ENCODE assay signal across 14 cellular contexts in genomic region chr14:90536092-90536491, GRCh38.
DNase-seq lines count a peak whose midpoint lies in the region; ATAC-seq and TF ChIP-seq lines count a peak whose summit lies in the region.
"Had no signal": no experiment of that assay in that cellular context is flagged by ENCODE, and none has a peak within 500 bp of the region (broad histone marks: within the 10 kb centered on the region; RNA-seq: fewer than 3 reads in every experiment).

No MANE protein-coding gene starts in this region.

- intact Hi-C loops in esophagus muscularis mucosa (cut with DNase I) (no loop called here), vagina (cut with DNase I) (no loop called here)

- DNase-seq in NB4 (ENCODE audit: low read depth) (peak; percentile 84), esophagus muscularis mucosa (ENCODE audit: extremely low spot score) (no peak), AG20443 (ENCODE audit: low spot score) (no peak), vagina (ENCODE audit: extremely low spot score in 2 of 2) (no peak)
- DNase-seq in stimulated activated CD4-positive, alpha-beta T cell treated with anti-CD3 and anti-CD28 coated beads, Interleukin-4, amount 100 ng/mL, for 1 hour = no peak
- DNase-seq: activated B cell treated with CpG ODN at 0.5 μM for 24 hours; foreskin melanocyte; NCI-H1417 treated with DMSO at 0.1 percent for 48 hours; NCI-H526 treated with DMSO at 0.1 percent for 48 hours; stimulated activated CD4-positive, alpha-beta T cell treated with anti-CD3 and anti-CD28 coated beads, Interleukin-15, amount 100 ng/mL, for 24 hours had no signal

- 39% methylated on average over 10 of the region's 11 CpGs for WGBS in esophagus muscularis mucosa

- TF ChIP-seq POLR2A in NB4 (IDR thresholded peaks at IDR 0.05; ENCODE audit: extremely low read depth, insufficient read length) (no peak), esophagus muscularis mucosa (IDR thresholded peaks at IDR 0.05; ENCODE audit: low read depth) (no peak), vagina (IDR thresholded peaks at IDR 0.05) (no peak)

- H3K9ac ChIP-seq in BLaER1 treated with 17β-estradiol and CSF1 and Interleukin-3, amounts not matched to agents 10 nM and 100 nM = peak overlapping the region in 10 of 11 experiments; percentile 32 to 70 (median 66); a peak in 17 of 22 replicates
- H3K9ac ChIP-seq in muscle layer of colon (ENCODE audit: low read length) = no peak overlapping the region

- H3K4me1 ChIP-seq in BLaER1 treated with 17β-estradiol and CSF1 and Interleukin-3, amounts not matched to agents 10 nM and 100 nM = peaks cover 50 to 73% (median 56%) of the 10 kb centered on the region in 10 experiments
- H3K4me1 ChIP-seq in esophagus muscularis mucosa (peaks cover 33 to 38% (median 33%) of the 10 kb centered on the region in 4 donors), muscle layer of colon (ENCODE audit: insufficient read depth, low read length) (peaks cover 19% of the 10 kb centered on the region), vagina (peaks cover 8% of the 10 kb centered on the region)

- no peak for TF ChIP-seq EP300 in esophagus muscularis mucosa (IDR thresholded peaks at IDR 0.05)

- TF ChIP-seq CTCF in NB4 (IDR thresholded peaks at IDR 0.05; ENCODE audit: low read depth, low read length) = no peak
- TF ChIP-seq CTCF in esophagus muscularis mucosa (IDR thresholded peaks at IDR 0.05) = no peak
- TF ChIP-seq CTCF in vagina (IDR thresholded peaks at IDR 0.05) = no peak

- ATAC-seq in HG02798 (IDR thresholded peaks at IDR 0.05; ENCODE audit: poor library complexity, unreplicated experiment) = no peak
- ATAC-seq: HCT116 had no signal

- H3K9me3 ChIP-seq in BLaER1 treated with 17β-estradiol and CSF1 and Interleukin-3, amounts not matched to agents 10 nM and 100 nM (replicated peaks in 1 of 11) = no peaks in the 10 kb centered on the region
- H3K9me3 ChIP-seq in esophagus muscularis mucosa (no peaks in the 10 kb centered on the region), muscle layer of colon (ENCODE audit: low read length) (no peaks in the 10 kb centered on the region), vagina (no peaks in the 10 kb centered on the region)

- H3K27me3 ChIP-seq in BLaER1 treated with 17β-estradiol and CSF1 and Interleukin-3, amounts not matched to agents 10 nM and 100 nM = no peaks in the 10 kb centered on the region
- no peaks in the 10 kb centered on the region for H3K27me3 ChIP-seq in esophagus muscularis mucosa
- H3K27me3 ChIP-seq in muscle layer of colon (ENCODE audit: control insufficient read depth in 1 of 2, insufficient read depth in 2 of 2, low read length in 2 of 2) = no peaks in the 10 kb centered on the region
- no peaks in the 10 kb centered on the region for H3K27me3 ChIP-seq in vagina

- H3K27ac ChIP-seq in BLaER1 treated with 17β-estradiol and CSF1 and Interleukin-3, amounts not matched to agents 10 nM and 100 nM = peak overlapping the region; percentile 25 to 80 (median 74); a peak in 20 of 22 replicates
- H3K27ac ChIP-seq in esophagus muscularis mucosa (replicated peaks in 1 of 4) = peak overlapping the region; percentile 44 to 68 (median 62)
- peak overlapping the region; percentile 52 for H3K27ac ChIP-seq in muscle layer of colon (ENCODE audit: low read depth, low read length)
- no peak overlapping the region for H3K27ac ChIP-seq in vagina

- peak overlapping the region; percentile 76 to 98 (median 92) for H3K4me2 ChIP-seq in BLaER1 treated with 17β-estradiol and CSF1 and Interleukin-3, amounts not matched to agents 10 nM and 100 nM

- peak overlapping the region in 6 of 10 experiments; percentile 1 to 57 (median 34); a peak in 8 of 20 replicates for H3K4me3 ChIP-seq in BLaER1 treated with 17β-estradiol and CSF1 and Interleukin-3, amounts not matched to agents 10 nM and 100 nM
- H3K4me3 ChIP-seq in NB4 (ENCODE audit: low read depth, low read length) = no peak overlapping the region
- no peak overlapping the region for H3K4me3 ChIP-seq in esophagus muscularis mucosa
- no peak overlapping the region for H3K4me3 ChIP-seq in muscle layer of colon (ENCODE audit: low read depth in 1 of 2, low read length in 2 of 2)
- no peak overlapping the region for H3K4me3 ChIP-seq in vagina

- no peaks in the 10 kb centered on the region for H4K20me1 ChIP-seq in BLaER1 treated with 17β-estradiol and CSF1 and Interleukin-3, amounts not matched to agents 10 nM and 100 nM

- H3K36me3 ChIP-seq in BLaER1 treated with 17β-estradiol and CSF1 and Interleukin-3, amounts not matched to agents 10 nM and 100 nM = peaks cover 0 to 21% (median 2%) of the 10 kb centered on the region in 11 experiments; a peak in 11 of 22 replicates
- H3K36me3 ChIP-seq in esophagus muscularis mucosa (peaks cover 0 to 21% (median 20%) of the 10 kb centered on the region in 4 donors), muscle layer of colon (ENCODE audit: insufficient read depth, low read length) (peaks cover 13% of the 10 kb centered on the region), vagina (no peaks in the 10 kb centered on the region)

Comparison
In these comparisons a context has a peak if more than half of its experiments do, and no peak if none do; other contexts are left out.
1. H3K4me3 ChIP-seq: peak in BLaER1 treated with 17β-estradiol and CSF1 and Interleukin-3, amounts not matched to agents 10 nM and 100 nM (6 of 10); none in NB4 (single experiment), esophagus muscularis mucosa (0 of 4), muscle layer of colon (0 of 2) and vagina (0 of 2).